In the genomic region with DNA sequence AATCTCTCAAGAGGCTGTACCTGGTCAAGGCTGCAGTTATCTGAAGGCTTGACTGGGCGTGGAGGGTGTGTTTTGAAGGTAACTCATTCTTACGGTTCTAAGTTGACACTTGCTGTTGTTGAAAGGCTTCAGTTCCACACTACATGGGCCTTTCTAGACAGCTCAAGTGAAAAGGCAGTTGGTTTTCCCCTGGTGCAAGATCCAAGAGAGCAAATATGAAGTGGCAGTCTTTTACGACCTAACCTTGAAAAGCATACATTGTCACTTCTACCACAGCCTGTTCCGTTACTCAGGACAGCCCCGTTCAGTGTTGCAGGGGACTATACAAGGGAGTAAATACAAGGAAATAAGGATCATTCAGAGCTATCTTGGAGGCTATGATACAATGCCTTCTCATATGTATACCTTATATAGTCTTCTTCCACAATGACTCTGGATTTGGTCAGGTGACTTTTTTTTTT, we compare ENCODE assay signal across 10 cellular contexts. TPM values are rescaled to one million over a fixed set of nuclear protein-coding genes. Genes with fewer than 3 reads are reported as not detected.
A peak's percentile ranks its signal among the peaks of the same experiment; 100 is the strongest.
DNase-seq lines count a peak whose midpoint lies in the region; ATAC-seq and TF ChIP-seq lines count a peak whose summit lies in the region.
"Had no signal": no experiment of that assay in that cellular context is flagged by ENCODE, and none has a peak within 500 bp of the region (broad histone marks: within the 10 kb centered on the region; RNA-seq: fewer than 3 reads in every experiment).

No MANE protein-coding gene starts in this region.

- H3K27me3 Mint-ChIP-seq in activated CD8-positive, alpha-beta T cell treated with anti-CD3 and anti-CD28 coated beads for 36 hours: no peaks in the 10 kb centered on the region
- H3K27me3 Mint-ChIP-seq in nephron progenitor cell (ENCODE audit: low read depth, poor library complexity): no peaks in the 10 kb centered on the region
- H3K27me3 Mint-ChIP-seq in MCF 10A (ENCODE audit: insufficient read depth, unreplicated experiment): no peaks in the 10 kb centered on the region

- CTCF ChIA-PET in activated CD8-positive, alpha-beta T cell treated with anti-CD3 and anti-CD28 coated beads for 36 hours (lab: Charles Lee): no interaction called here
- CTCF ChIA-PET in HEK293T (lab: Yijun Ruan, JAX): no interaction called here
- CTCF ChIA-PET in MCF 10A (lab: Yijun Ruan, JAX): interaction anchor here (1.2 kb wide), 1 partner anchor 47 kb away, joined by 4 read pairs; no protein-coding TSS in a partner anchor

- no peak overlapping the region for H3K4me3 Mint-ChIP-seq in activated CD8-positive, alpha-beta T cell treated with anti-CD3 and anti-CD28 coated beads for 36 hours
- no peak overlapping the region for H3K4me3 Mint-ChIP-seq in nephron progenitor cell
- no peak overlapping the region for H3K4me3 Mint-ChIP-seq in MCF 10A (ENCODE audit: unreplicated experiment)

- peak; percentile 23 for DNase-seq in activated CD8-positive, alpha-beta T cell treated with anti-CD3 and anti-CD28 coated beads for 36 hours
- DNase-seq in nephron progenitor cell (no peak), HEK293T (ENCODE audit: extremely low spot score) (no peak), A172 (ENCODE audit: low spot score) (no peak), MCF 10A (ENCODE audit: unreplicated experiment) (no peak)
- DNase-seq: left ventricle myocardium inferior, NCI-H526, psoas muscle had no signal

- POLR2A ChIA-PET in activated CD8-positive, alpha-beta T cell treated with anti-CD3 and anti-CD28 coated beads for 36 hours (lab: Charles Lee): no interaction called here
- POLR2A ChIA-PET in HEK293T (lab: Yijun Ruan, JAX): no interaction called here
- POLR2A ChIA-PET in MCF 10A (lab: Yijun Ruan, JAX): interaction anchor here (0.7 kb wide), 1 partner anchor 9 kb away, joined by 3 read pairs; no protein-coding TSS in a partner anchor

- peak overlapping the region; percentile 76 for H3K27ac Mint-ChIP-seq in activated CD8-positive, alpha-beta T cell treated with anti-CD3 and anti-CD28 coated beads for 36 hours
- peak overlapping the region; percentile 78 for H3K27ac Mint-ChIP-seq in nephron progenitor cell
- H3K27ac Mint-ChIP-seq in MCF 10A (ENCODE audit: low read depth, unreplicated experiment): no peak overlapping the region

- H3K36me3 Mint-ChIP-seq in activated CD8-positive, alpha-beta T cell treated with anti-CD3 and anti-CD28 coated beads for 36 hours (ENCODE audit: low read depth): peaks cover 25% of the 10 kb centered on the region
- H3K36me3 Mint-ChIP-seq in nephron progenitor cell (ENCODE audit: low read depth) (peaks cover 37% of the 10 kb centered on the region), MCF 10A (ENCODE audit: insufficient read depth, unreplicated experiment) (peaks cover 30% of the 10 kb centered on the region)

- TF ChIP-seq CTCF in activated CD8-positive, alpha-beta T cell treated with anti-CD3 and anti-CD28 coated beads for 36 hours (IDR thresholded peaks at IDR 0.05): no peak
- TF ChIP-seq CTCF in nephron progenitor cell (IDR thresholded peaks at IDR 0.05): no peak
- no peak for TF ChIP-seq CTCF in MCF 10A (IDR thresholded peaks at IDR 0.05; ENCODE audit: unreplicated experiment)

- ATAC-seq in GM18498 (IDR thresholded peaks at IDR 0.05; ENCODE audit: unreplicated experiment) (peak; percentile 63), GM21786 (IDR thresholded peaks at IDR 0.05; ENCODE audit: unreplicated experiment) (peak; percentile 54)
- peak; percentile 72 for ATAC-seq in activated CD8-positive, alpha-beta T cell treated with anti-CD3 and anti-CD28 coated beads for 36 hours
- ATAC-seq: psoas muscle had no signal

- H3K4me1 Mint-ChIP-seq in activated CD8-positive, alpha-beta T cell treated with anti-CD3 and anti-CD28 coated beads for 36 hours (ENCODE audit: low read depth): peaks cover 55% of the 10 kb centered on the region
- H3K4me1 Mint-ChIP-seq in nephron progenitor cell (peaks cover 10% of the 10 kb centered on the region), MCF 10A (ENCODE audit: insufficient read depth, unreplicated experiment) (peaks cover 12% of the 10 kb centered on the region)

- no TSS peak for BruUV-seq in MCF 10A (replicated peaks; lab: Mats Ljungman, UMichigan)

- intact Hi-C loops in activated CD8-positive, alpha-beta T cell treated with anti-CD3 and anti-CD28 coated beads for 36 hours (cut with micrococcal nuclease): no loop called here
- intact Hi-C loops in MCF 10A (cut with micrococcal nuclease): no loop called here

- peaks cover 2% of the 10 kb centered on the region for H3K9me3 Mint-ChIP-seq in activated CD8-positive, alpha-beta T cell treated with anti-CD3 and anti-CD28 coated beads for 36 hours
- H3K9me3 Mint-ChIP-seq in nephron progenitor cell (no peaks in the 10 kb centered on the region), MCF 10A (ENCODE audit: unreplicated experiment) (no peaks in the 10 kb centered on the region)

TF ChIP-seq in HEK293T, 16 proteins besides CTCF, POLR2A, EP300 and RAD21:
- no peak for TF ChIP-seq TARDBP (IDR thresholded peaks at IDR 0.05)
- TF ChIP-seq SP1 (IDR thresholded peaks at IDR 0.05): no peak
- TF ChIP-seq FOXM1 (IDR thresholded peaks at IDR 0.05; ENCODE audit: borderline replicate concordance): no peak
- no peak for TF ChIP-seq BHLHE40 (IDR thresholded peaks at IDR 0.05; ENCODE audit: borderline replicate concordance)
- TF ChIP-seq ELF4 (IDR thresholded peaks at IDR 0.05): no peak
- no peak for TF ChIP-seq ARNT (IDR thresholded peaks at IDR 0.05)
- TF ChIP-seq LEF1 (IDR thresholded peaks at IDR 0.05; ENCODE audit: borderline replicate concordance): no peak
- TF ChIP-seq L3MBTL2 (conservative IDR thresholded peaks at IDR 0.05): no peak
- no peak for TF ChIP-seq PKNOX1 (IDR thresholded peaks at IDR 0.05)
- no peak for TF ChIP-seq NFRKB (IDR thresholded peaks at IDR 0.05)
- TF ChIP-seq SUZ12 (IDR thresholded peaks at IDR 0.05): no peak
- no peak for TF ChIP-seq FOXK2 (IDR thresholded peaks at IDR 0.05)
- no peak for TF ChIP-seq ZNF384 (IDR thresholded peaks at IDR 0.05)

RNA-seq across cellular contexts. Expression of gene PDS5A, which starts 46.2 kb away (rescaled TPM):
- 100 to 1,000 TPM; 105 to 106 TPM for total RNA-seq in activated CD8-positive, alpha-beta T cell treated with anti-CD3 and anti-CD28 coated beads for 36 hours
- 59.2 and 79.2 TPM in 2 replicates for total RNA-seq in A172 (2014; rRNA removed; shearing (Covaris generic))
- total RNA-seq in MCF 10A (2022): 86.8 and 95.2 TPM in 2 replicates
